In genomic region chr3:108623504-108623903, GRCh38 we compare ENCODE assay signal across 16 cellular contexts.
"Had no signal": no experiment of that assay in that cellular context is flagged by ENCODE, and none has a peak within 500 bp of the region (broad histone marks: within the 10 kb centered on the region; RNA-seq: fewer than 3 reads in every experiment).

No MANE protein-coding gene starts in this region.

- H3K27ac ChIP-seq: esophagus muscularis mucosa, heart right ventricle, left lung, thyroid gland, uterus, WERI-Rb-1 had no signal

- ATAC-seq: left lung; natural killer cell treated with Interleukin-12 subunit alpha and Interleukin-12 subunit beta and Interleukin-15 and Interleukin-18, amount 100 ng/mL, for 72 hours; T-cell had no signal

- H3K9me3 ChIP-seq: esophagus muscularis mucosa, left lung, thyroid gland, uterus had no signal

- H3K4me1 Mint-ChIP-seq: activated CD4-positive, alpha-beta T cell treated with anti-CD3 and anti-CD28 coated beads, Interleukin-2, amount 10 ng/mL, durations not matched to agents 24 days and 14 days; central memory CD8-positive, alpha-beta T cell; memory B cell; T-cell had no signal

- H3K27me3 ChIP-seq: esophagus muscularis mucosa, heart right ventricle, left lung, thyroid gland, uterus had no signal

- H3K9me3 Mint-ChIP-seq: activated CD4-positive, alpha-beta T cell treated with anti-CD3 and anti-CD28 coated beads, Interleukin-2, amount 10 ng/mL, durations not matched to agents 24 days and 14 days; activated naive CD4-positive, alpha-beta T cell treated with anti-CD3 and anti-CD28 coated beads for 36 hours; activated T-helper 1 cell treated with anti-CD3 and anti-CD28 coated beads, Interleukin-12 subunit alpha, Interleukin-12 subunit beta, Interleukin-2, Interleukin-4 antibody, amounts not matched to agents 30 ng/mL and 10 ng/mL and 1 ng/mL, durations not matched to agents 14 hours and 24 hours and 36 hours; central memory CD8-positive, alpha-beta T cell; T-cell had no signal

- H3K27me3 Mint-ChIP-seq: activated CD4-positive, alpha-beta T cell treated with anti-CD3 and anti-CD28 coated beads, Interleukin-2, amount 10 ng/mL, durations not matched to agents 24 days and 14 days; central memory CD8-positive, alpha-beta T cell; memory B cell; natural killer cell treated with Interleukin-12 subunit alpha and Interleukin-12 subunit beta and Interleukin-15 and Interleukin-18, amount 100 ng/mL, for 72 hours; T-cell had no signal

- H3K27ac Mint-ChIP-seq: activated CD4-positive, alpha-beta T cell treated with anti-CD3 and anti-CD28 coated beads, Interleukin-2, amount 10 ng/mL, durations not matched to agents 24 days and 14 days; activated naive CD4-positive, alpha-beta T cell treated with anti-CD3 and anti-CD28 coated beads for 36 hours; activated T-helper 1 cell treated with anti-CD3 and anti-CD28 coated beads, Interleukin-12 subunit alpha, Interleukin-12 subunit beta, Interleukin-2, Interleukin-4 antibody, amounts not matched to agents 30 ng/mL and 10 ng/mL and 1 ng/mL, durations not matched to agents 14 hours and 24 hours and 36 hours; memory B cell; natural killer cell treated with Interleukin-12 subunit alpha and Interleukin-12 subunit beta and Interleukin-15 and Interleukin-18, amount 100 ng/mL, for 72 hours; T-cell had no signal

- H3K4me3 Mint-ChIP-seq: activated CD4-positive, alpha-beta T cell treated with anti-CD3 and anti-CD28 coated beads, Interleukin-2, amount 10 ng/mL, durations not matched to agents 24 days and 14 days; activated naive CD4-positive, alpha-beta T cell treated with anti-CD3 and anti-CD28 coated beads for 36 hours; activated T-helper 1 cell treated with anti-CD3 and anti-CD28 coated beads, Interleukin-12 subunit alpha, Interleukin-12 subunit beta, Interleukin-2, Interleukin-4 antibody, amounts not matched to agents 30 ng/mL and 10 ng/mL and 1 ng/mL, durations not matched to agents 14 hours and 24 hours and 36 hours; central memory CD8-positive, alpha-beta T cell; memory B cell; natural killer cell treated with Interleukin-12 subunit alpha and Interleukin-12 subunit beta and Interleukin-15 and Interleukin-18, amount 100 ng/mL, for 72 hours; T-cell had no signal

- H3K4me1 ChIP-seq: esophagus muscularis mucosa, heart right ventricle, left lung, thyroid gland, uterus had no signal

- H3K36me3 Mint-ChIP-seq: natural killer cell treated with Interleukin-12 subunit alpha and Interleukin-12 subunit beta and Interleukin-15 and Interleukin-18, amount 100 ng/mL, for 72 hours had no signal

- H3K4me3 ChIP-seq: esophagus muscularis mucosa, heart right ventricle, left lung, thyroid gland, uterus had no signal

- DNase-seq: activated CD4-positive, alpha-beta T cell treated with anti-CD3 and anti-CD28 coated beads, Interleukin-2, amount 10 ng/mL, durations not matched to agents 24 days and 14 days; activated naive CD4-positive, alpha-beta T cell treated with anti-CD3 and anti-CD28 coated beads for 36 hours; dermis blood vessel endothelial cell; islet precursor cell; left lung; stimulated activated CD4-positive, alpha-beta T cell treated with anti-CD3 and anti-CD28 coated beads, Interleukin-4, amount 100 ng/mL, for 1 hour; T-cell; thyroid gland; uterus; WERI-Rb-1 had no signal

- H3K36me3 ChIP-seq: left lung, thyroid gland, uterus, WERI-Rb-1 had no signal
